29 cellular contexts compared by ENCODE assay signal in the genomic region with DNA sequence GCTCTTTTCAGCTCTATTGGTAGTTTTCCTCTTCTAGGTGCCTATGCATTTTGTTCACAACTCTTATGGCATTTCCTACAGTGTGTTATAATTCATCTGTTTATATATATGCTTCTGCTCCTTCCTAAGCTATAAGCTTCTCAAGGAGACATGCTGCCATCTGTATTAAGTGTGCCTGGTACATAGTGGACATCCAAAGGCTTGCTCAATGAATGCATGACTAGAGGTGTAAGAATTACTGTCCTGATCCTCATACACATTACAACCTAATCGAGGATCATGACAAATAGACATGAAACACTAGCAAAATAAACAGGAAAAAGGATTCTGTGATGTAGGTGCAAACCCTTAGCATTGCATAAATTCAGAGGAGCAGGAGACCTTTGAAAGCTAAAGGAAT.
"Had no signal": no experiment of that assay in that cellular context is flagged by ENCODE, and none has a peak within 500 bp of the region (broad histone marks: within the 10 kb centered on the region; RNA-seq: fewer than 3 reads in every experiment).

No MANE protein-coding gene starts in this region.

- FAIRE-seq: keratinocyte had no signal

- H3K9me3 ChIP-seq: colonic mucosa, esophagus squamous epithelium, heart right ventricle, lower lobe of right lung, mucosa of descending colon, ovary, psoas muscle, sigmoid colon, stomach, thyroid gland had no signal

- DNase-seq: colonic mucosa; effector CD8-positive, alpha-beta T cell; endodermal cell; esophagus squamous epithelium; foreskin melanocyte; glutamatergic neuron; heart right ventricle; hypothalamus; left ventricle myocardium superior; lower lobe of right lung; mucosa of descending colon; naive B cell; nephron progenitor cell; occipital lobe; ovary; posterior cingulate gyrus; psoas muscle; right cardiac atrium; sigmoid colon; stimulated activated CD4-positive, alpha-beta T cell treated with anti-CD3 and anti-CD28 coated beads, Interleukin-2, amount 100 ng/mL, for 24 hours; stimulated activated CD4-positive, alpha-beta T cell treated with anti-CD3 and anti-CD28 coated beads, Interleukin-4, amount 100 ng/mL, for 24 hours; stimulated activated naive CD4-positive, alpha-beta T cell treated with Interleukin-2 at 50 U/mL for 16 hours; stomach; thyroid gland; trophoblast cell had no signal

- H3K4me3 ChIP-seq: colonic mucosa, esophagus squamous epithelium, heart right ventricle, lower lobe of right lung, mucosa of descending colon, ovary, psoas muscle, sigmoid colon, stomach, thyroid gland had no signal

- ATAC-seq: heart right ventricle; left ventricle myocardium superior; lower lobe of right lung; mucosa of descending colon; right cardiac atrium; stimulated activated effector memory CD8-positive, alpha-beta T cell treated with anti-CD3 and anti-CD28 coated beads, Interleukin-12 subunit alpha, Interleukin-12 subunit beta, amount 100 ng/mL, for 72 hours had no signal

- H3K27ac Mint-ChIP-seq: dendritic cell treated with granulocyte-macrophage colony-stimulating factor and Interleukin-4, amounts not matched to agents 40 ng/mL and 50 ng/mL, for 4 days; endodermal cell; naive B cell; nephron progenitor cell had no signal

- H3K4me3 Mint-ChIP-seq: dendritic cell treated with granulocyte-macrophage colony-stimulating factor and Interleukin-4, amounts not matched to agents 40 ng/mL and 50 ng/mL, for 4 days; endodermal cell; nephron progenitor cell; stimulated activated effector memory CD8-positive, alpha-beta T cell treated with anti-CD3 and anti-CD28 coated beads, Interleukin-12 subunit alpha, Interleukin-12 subunit beta, amount 100 ng/mL, for 72 hours had no signal

- H3K36me3 ChIP-seq: colonic mucosa, esophagus squamous epithelium, heart right ventricle, lower lobe of right lung, ovary, sigmoid colon, stomach, thyroid gland had no signal

- H3K9me3 Mint-ChIP-seq: dendritic cell treated with granulocyte-macrophage colony-stimulating factor and Interleukin-4, amounts not matched to agents 40 ng/mL and 50 ng/mL, for 4 days; endodermal cell; nephron progenitor cell; stimulated activated effector memory CD8-positive, alpha-beta T cell treated with anti-CD3 and anti-CD28 coated beads, Interleukin-12 subunit alpha, Interleukin-12 subunit beta, amount 100 ng/mL, for 72 hours had no signal

- H3K27ac ChIP-seq: colonic mucosa, epithelial cell of prostate, esophagus squamous epithelium, heart right ventricle, lower lobe of right lung, ovary, psoas muscle, sigmoid colon, stomach, thyroid gland had no signal

- H3K27me3 ChIP-seq: colonic mucosa, esophagus squamous epithelium, heart right ventricle, ovary, sigmoid colon, stomach, thyroid gland had no signal

- H3K36me3 Mint-ChIP-seq: naive B cell had no signal
